Comparison of ENCODE assay signal across 10 cellular contexts in the genomic region with DNA sequence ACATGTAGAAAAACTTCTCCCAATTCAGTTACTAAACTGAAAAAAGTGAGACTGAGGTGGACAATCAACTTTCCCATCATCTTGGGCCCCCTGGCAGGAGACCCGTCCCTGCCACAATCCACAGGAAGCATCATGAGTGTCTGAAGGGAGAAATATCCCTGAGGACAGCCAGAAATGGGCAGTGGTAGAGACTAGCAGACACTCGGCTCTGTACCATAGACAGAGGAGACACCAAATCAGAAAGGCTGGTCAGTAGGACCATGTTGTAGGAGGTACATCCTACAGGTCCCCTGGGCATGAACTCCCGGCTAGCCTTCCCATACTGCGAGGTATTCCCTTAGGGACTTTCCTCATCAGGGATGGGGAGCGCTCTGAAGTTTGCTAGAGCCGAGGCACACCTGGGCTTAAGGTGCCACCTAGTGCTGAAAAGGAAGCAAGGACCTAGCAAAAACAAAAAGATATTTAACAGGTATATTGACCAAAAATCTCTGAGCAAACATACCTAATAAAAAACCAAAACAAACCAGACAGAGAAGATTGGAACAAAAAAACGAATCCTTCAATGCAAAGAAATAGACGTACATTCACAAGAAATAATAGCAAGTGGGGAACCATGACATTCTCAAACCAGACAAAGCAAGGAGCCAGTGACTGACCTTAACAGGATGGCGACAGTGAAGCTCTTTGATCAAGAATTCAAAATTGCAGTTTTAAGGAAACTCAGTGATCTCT. TPM values are rescaled to one million over a fixed set of nuclear protein-coding genes. Genes with fewer than 3 reads are reported as not detected.
DNase-seq lines count a peak whose midpoint lies in the region; ATAC-seq and TF ChIP-seq lines count a peak whose summit lies in the region.
"Had no signal": no experiment of that assay in that cellular context is flagged by ENCODE, and none has a peak within 500 bp of the region (broad histone marks: within the 10 kb centered on the region; RNA-seq: fewer than 3 reads in every experiment).

No MANE protein-coding gene starts in this region.

- H3K4me1 ChIP-seq in HAP-1 (peaks cover 8% of the 10 kb centered on the region), Panc1 (ENCODE audit: control insufficient read depth, insufficient read depth, low read length) (no peaks in the 10 kb centered on the region), foreskin keratinocyte (no peaks in the 10 kb centered on the region)

- H3K27me3 Mint-ChIP-seq in activated T-helper 1 cell treated with anti-CD3 and anti-CD28 coated beads, Interleukin-12 subunit alpha, Interleukin-12 subunit beta, Interleukin-2, Interleukin-4 antibody, amounts not matched to agents 30 ng/mL and 10 ng/mL and 1 ng/mL, durations not matched to agents 14 hours and 24 hours and 36 hours (ENCODE audit: insufficient read depth) = no peaks in the 10 kb centered on the region

- no peaks in the 10 kb centered on the region for H3K27me3 ChIP-seq in HAP-1 (ENCODE audit: low read depth)
- no peaks in the 10 kb centered on the region for H3K27me3 ChIP-seq in Panc1 (ENCODE audit: control insufficient read depth, insufficient read depth, low read length)
- no peaks in the 10 kb centered on the region for H3K27me3 ChIP-seq in foreskin keratinocyte

- TF ChIP-seq CTCF in Panc1 (IDR thresholded peaks at IDR 0.05) (peak; percentile 64), foreskin keratinocyte (conservative IDR thresholded peaks at IDR 0.05) (peak; percentile 91)

- H3K36me3 ChIP-seq in HAP-1 (replicated peaks) = no peaks in the 10 kb centered on the region
- H3K36me3 ChIP-seq in Panc1 (ENCODE audit: control insufficient read depth, insufficient read depth, low read length) = no peaks in the 10 kb centered on the region; the same call in 1 of the 2 replicates

- H3K9me3 ChIP-seq in HAP-1 (peaks cover 7% of the 10 kb centered on the region; the same call in 1 of the 2 replicates), Panc1 (ENCODE audit: control insufficient read depth, insufficient read depth, low read depth, low read length) (no peaks in the 10 kb centered on the region)

- no peak overlapping the region for H3K27ac ChIP-seq in Panc1 (ENCODE audit: low read length)
- no peak overlapping the region for H3K27ac ChIP-seq in foreskin keratinocyte
- H3K27ac ChIP-seq: HL-60 had no signal

- peaks cover 22% of the 10 kb centered on the region for H3K4me1 Mint-ChIP-seq in activated T-helper 1 cell treated with anti-CD3 and anti-CD28 coated beads, Interleukin-12 subunit alpha, Interleukin-12 subunit beta, Interleukin-2, Interleukin-4 antibody, amounts not matched to agents 30 ng/mL and 10 ng/mL and 1 ng/mL, durations not matched to agents 14 hours and 24 hours and 36 hours (ENCODE audit: low read depth)

- no peak overlapping the region for H3K4me3 Mint-ChIP-seq in activated T-helper 1 cell treated with anti-CD3 and anti-CD28 coated beads, Interleukin-12 subunit alpha, Interleukin-12 subunit beta, Interleukin-2, Interleukin-4 antibody, amounts not matched to agents 30 ng/mL and 10 ng/mL and 1 ng/mL, durations not matched to agents 14 hours and 24 hours and 36 hours

- DNase-seq in A172 (ENCODE audit: low spot score) (peak; percentile 5), HAP-1 (ENCODE audit: low spot score in 2 of 2) (peak; percentile 35 to 60), Panc1 (ENCODE audit: low read depth, low spot score) (no peak), foreskin keratinocyte (peak; percentile 22 to 55)
- no peak for DNase-seq in activated CD4-positive, alpha-beta T cell treated with anti-CD3 and anti-CD28 coated beads for 48 hours
- DNase-seq in activated T-helper 1 cell treated with anti-CD3 and anti-CD28 coated beads, Interleukin-12 subunit alpha, Interleukin-12 subunit beta, Interleukin-2, Interleukin-4 antibody, amounts not matched to agents 30 ng/mL and 10 ng/mL and 1 ng/mL, durations not matched to agents 14 hours and 24 hours and 36 hours (ENCODE audit: low spot score) = no peak
- DNase-seq: DMS79 treated with DMSO at 0.1 percent for 48 hours had no signal

- intact Hi-C loops in Panc1 (cut with micrococcal nuclease; ENCODE audit: unreplicated experiment) = no loop called here
- intact Hi-C loops in activated T-helper 1 cell treated with anti-CD3 and anti-CD28 coated beads, Interleukin-12 subunit alpha, Interleukin-12 subunit beta, Interleukin-2, Interleukin-4 antibody, amounts not matched to agents 30 ng/mL and 10 ng/mL and 1 ng/mL, durations not matched to agents 14 hours and 24 hours and 36 hours (cut with micrococcal nuclease) = loop anchor here (5.0 kb wide), 1 partner anchor 144 kb away; a partner anchor contains a TSS

- POLR2A ChIA-PET in Panc1 (lab: Charles Lee) = no interaction called here

- in situ Hi-C loops in HAP-1 (cut with MboI; ENCODE audit: low sequenced_read_pairs) (no loop called here), Panc1 (cut with HindIII; ENCODE audit: low pct_unique_long_range_greater_than_20kb, low sequenced_read_pairs) (no loop called here)

- CTCF ChIA-PET in Panc1 (lab: Charles Lee) = no interaction called here

- H3K36me3 Mint-ChIP-seq in activated T-helper 1 cell treated with anti-CD3 and anti-CD28 coated beads, Interleukin-12 subunit alpha, Interleukin-12 subunit beta, Interleukin-2, Interleukin-4 antibody, amounts not matched to agents 30 ng/mL and 10 ng/mL and 1 ng/mL, durations not matched to agents 14 hours and 24 hours and 36 hours (ENCODE audit: low read depth) = peaks cover 13% of the 10 kb centered on the region

- no TSS peak for BruUV-seq in Panc1 (replicated peaks; lab: Mats Ljungman, UMichigan)

- ATAC-seq in Panc1 = peak; percentile 75
- ATAC-seq in foreskin keratinocyte = peak; percentile 70
- no peak for ATAC-seq in HG02763 (IDR thresholded peaks at IDR 0.05; ENCODE audit: unreplicated experiment)
- no peak for ATAC-seq in GM18858 (IDR thresholded peaks at IDR 0.05; ENCODE audit: unreplicated experiment)

- peaks cover 17% of the 10 kb centered on the region for H3K9me3 Mint-ChIP-seq in activated T-helper 1 cell treated with anti-CD3 and anti-CD28 coated beads, Interleukin-12 subunit alpha, Interleukin-12 subunit beta, Interleukin-2, Interleukin-4 antibody, amounts not matched to agents 30 ng/mL and 10 ng/mL and 1 ng/mL, durations not matched to agents 14 hours and 24 hours and 36 hours

- H3K27ac Mint-ChIP-seq in activated T-helper 1 cell treated with anti-CD3 and anti-CD28 coated beads, Interleukin-12 subunit alpha, Interleukin-12 subunit beta, Interleukin-2, Interleukin-4 antibody, amounts not matched to agents 30 ng/mL and 10 ng/mL and 1 ng/mL, durations not matched to agents 14 hours and 24 hours and 36 hours = no peak overlapping the region

- H3K4me3 ChIP-seq in HAP-1 (no peak overlapping the region), Panc1 (ENCODE audit: low read depth in 2 of 2, low read length in 2 of 2) (no peak overlapping the region)

RNA-seq across cellular contexts. Expression of gene HAUS3, which starts 55.6 kb away (rescaled TPM):
- total RNA-seq in A172 (2014; rRNA removed; shearing (Covaris generic)) = 19.9 and 60.5 TPM in 2 replicates
- total RNA-seq in Panc1 (2021; ENCODE audit: unreplicated experiment) (11.2 TPM), foreskin keratinocyte (14.1 and 15.2 TPM in 2 replicates)
- 2.9 TPM for polyA plus RNA-seq in Panc1 (2012; ENCODE audit: insufficient read length)
- 5.3 and 7.5 TPM in 2 replicates for polyA plus RNA-seq in foreskin keratinocyte
- 19.2 and 19.9 TPM in 2 replicates for total RNA-seq in activated T-helper 1 cell treated with anti-CD3 and anti-CD28 coated beads, Interleukin-12 subunit alpha, Interleukin-12 subunit beta, Interleukin-2, Interleukin-4 antibody, amounts not matched to agents 30 ng/mL and 10 ng/mL and 1 ng/mL, durations not matched to agents 14 hours and 24 hours and 36 hours

RNA-seq across cellular contexts. Expression of gene POLN, which starts 55.6 kb away (rescaled TPM):
- 0.24 and 0.62 TPM in 2 replicates for total RNA-seq in A172 (2014; rRNA removed; shearing (Covaris generic))
- total RNA-seq in Panc1 (2021; ENCODE audit: unreplicated experiment) (4.3 TPM), foreskin keratinocyte (0.54 and 0.92 TPM in 2 replicates)
- 2.3 TPM for polyA plus RNA-seq in Panc1 (2012; ENCODE audit: insufficient read length)
- 0.18 and 0.23 TPM in 2 replicates for polyA plus RNA-seq in foreskin keratinocyte
- 2.1 and 3.5 TPM in 2 replicates for total RNA-seq in activated T-helper 1 cell treated with anti-CD3 and anti-CD28 coated beads, Interleukin-12 subunit alpha, Interleukin-12 subunit beta, Interleukin-2, Interleukin-4 antibody, amounts not matched to agents 30 ng/mL and 10 ng/mL and 1 ng/mL, durations not matched to agents 14 hours and 24 hours and 36 hours

Comparison
In these comparisons a context has a peak if more than half of its experiments do, and no peak if none do; other contexts are left out.
1. DNase-seq: peak in A172 (single experiment), HAP-1 (2 of 2) and foreskin keratinocyte (2 of 2); none in Panc1 (single experiment), activated CD4-positive, alpha-beta T cell treated with anti-CD3 and anti-CD28 coated beads for 48 hours (single experiment) and activated T-helper 1 cell treated with anti-CD3 and anti-CD28 coated beads, Interleukin-12 subunit alpha, Interleukin-12 subunit beta, Interleukin-2, Interleukin-4 antibody, amounts not matched to agents 30 ng/mL and 10 ng/mL and 1 ng/mL, durations not matched to agents 14 hours and 24 hours and 36 hours (single experiment).
2. ATAC-seq: peak in Panc1 (single experiment) and foreskin keratinocyte (single experiment); none in HG02763 (single experiment) and GM18858 (single experiment).